Comparison of ENCODE assay signal across 1 cellular context in the genomic region with DNA sequence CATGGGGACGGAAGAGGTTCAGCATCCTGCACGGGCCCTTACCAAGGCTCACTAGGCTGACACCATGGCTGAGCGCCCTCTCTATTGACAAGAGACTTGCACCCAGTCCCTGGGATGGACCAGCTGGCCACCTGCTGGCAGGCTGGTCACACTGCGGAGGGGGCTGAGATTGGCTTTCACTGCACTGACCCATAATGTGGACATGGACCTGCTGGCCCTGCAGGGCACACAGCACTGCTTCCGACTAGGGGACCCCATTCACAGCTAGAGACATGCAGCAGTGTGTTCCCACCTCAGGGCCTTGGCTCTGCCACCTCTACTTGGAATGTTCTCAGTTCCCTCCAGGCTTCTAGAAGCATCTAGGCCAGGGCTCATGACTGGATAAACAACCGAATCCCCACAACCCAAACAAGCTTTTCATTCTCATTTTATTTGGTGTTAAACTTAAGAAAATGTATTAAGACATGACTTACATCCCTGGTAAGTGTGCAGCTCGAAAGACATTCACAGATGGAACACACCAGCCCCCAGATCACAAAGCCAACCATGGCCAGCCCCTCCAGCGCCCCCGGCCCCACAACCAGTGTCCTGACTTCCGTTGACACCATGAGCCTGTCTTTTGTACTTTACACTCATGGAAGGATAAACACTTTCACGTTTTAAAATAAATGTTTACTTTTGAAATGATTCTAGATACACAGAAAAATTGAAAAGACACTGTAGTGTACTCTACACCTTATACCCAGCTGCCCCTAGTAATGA.
TF ChIP-seq lines count a peak whose summit lies in the region.

No MANE protein-coding gene starts in this region.

TF ChIP-seq in K562, 482 proteins besides CTCF, POLR2A, EP300 and RAD21:
- no peak for TF ChIP-seq SAFB2 (IDR thresholded peaks at IDR 0.05; ENCODE audit: borderline replicate concordance, low read depth, low read length, severe bottlenecking)
- no peak for TF ChIP-seq POLR2AphosphoS2 (IDR thresholded peaks at IDR 0.05; ENCODE audit: low read length)
- peak; percentile 84 for TF ChIP-seq SMC3 (conservative IDR thresholded peaks at IDR 0.05; ENCODE audit: insufficient read depth, low read depth, low read length)
- TF ChIP-seq NRF1 (conservative IDR thresholded peaks at IDR 0.05 in 1 of 2, IDR thresholded peaks at IDR 0.05 in 1 of 2): no peak
- TF ChIP-seq, protein P1, sequence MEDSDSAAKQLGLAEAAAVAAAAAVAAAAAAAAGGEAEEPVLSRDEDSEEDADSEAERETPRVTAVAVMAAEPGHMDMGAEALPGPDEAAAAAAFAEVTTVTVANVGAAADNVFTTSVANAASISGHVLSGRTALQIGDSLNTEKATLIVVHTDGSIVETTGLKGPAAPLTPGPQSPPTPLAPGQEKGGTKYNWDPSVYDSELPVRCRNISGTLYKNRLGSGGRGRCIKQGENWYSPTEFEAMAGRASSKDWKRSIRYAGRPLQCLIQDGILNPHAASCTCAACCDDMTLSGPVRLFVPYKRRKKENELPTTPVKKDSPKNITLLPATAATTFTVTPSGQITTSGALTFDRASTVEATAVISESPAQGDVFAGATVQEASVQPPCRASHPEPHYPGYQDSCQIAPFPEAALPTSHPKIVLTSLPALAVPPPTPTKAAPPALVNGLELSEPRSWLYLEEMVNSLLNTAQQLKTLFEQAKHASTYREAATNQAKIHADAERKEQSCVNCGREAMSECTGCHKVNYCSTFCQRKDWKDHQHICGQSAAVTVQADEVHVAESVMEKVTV (CRISPR knock-in tag; IDR thresholded peaks at IDR 0.05): peak; percentile 49; the same call in 1 of the 2 replicates
- TF ChIP-seq, protein P2, sequence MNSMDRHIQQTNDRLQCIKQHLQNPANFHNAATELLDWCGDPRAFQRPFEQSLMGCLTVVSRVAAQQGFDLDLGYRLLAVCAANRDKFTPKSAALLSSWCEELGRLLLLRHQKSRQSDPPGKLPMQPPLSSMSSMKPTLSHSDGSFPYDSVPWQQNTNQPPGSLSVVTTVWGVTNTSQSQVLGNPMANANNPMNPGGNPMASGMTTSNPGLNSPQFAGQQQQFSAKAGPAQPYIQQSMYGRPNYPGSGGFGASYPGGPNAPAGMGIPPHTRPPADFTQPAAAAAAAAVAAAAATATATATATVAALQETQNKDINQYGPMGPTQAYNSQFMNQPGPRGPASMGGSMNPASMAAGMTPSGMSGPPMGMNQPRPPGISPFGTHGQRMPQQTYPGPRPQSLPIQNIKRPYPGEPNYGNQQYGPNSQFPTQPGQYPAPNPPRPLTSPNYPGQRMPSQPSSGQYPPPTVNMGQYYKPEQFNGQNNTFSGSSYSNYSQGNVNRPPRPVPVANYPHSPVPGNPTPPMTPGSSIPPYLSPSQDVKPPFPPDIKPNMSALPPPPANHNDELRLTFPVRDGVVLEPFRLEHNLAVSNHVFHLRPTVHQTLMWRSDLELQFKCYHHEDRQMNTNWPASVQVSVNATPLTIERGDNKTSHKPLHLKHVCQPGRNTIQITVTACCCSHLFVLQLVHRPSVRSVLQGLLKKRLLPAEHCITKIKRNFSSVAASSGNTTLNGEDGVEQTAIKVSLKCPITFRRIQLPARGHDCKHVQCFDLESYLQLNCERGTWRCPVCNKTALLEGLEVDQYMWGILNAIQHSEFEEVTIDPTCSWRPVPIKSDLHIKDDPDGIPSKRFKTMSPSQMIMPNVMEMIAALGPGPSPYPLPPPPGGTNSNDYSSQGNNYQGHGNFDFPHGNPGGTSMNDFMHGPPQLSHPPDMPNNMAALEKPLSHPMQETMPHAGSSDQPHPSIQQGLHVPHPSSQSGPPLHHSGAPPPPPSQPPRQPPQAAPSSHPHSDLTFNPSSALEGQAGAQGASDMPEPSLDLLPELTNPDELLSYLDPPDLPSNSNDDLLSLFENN (IDR thresholded peaks at IDR 0.05; ENCODE audit: low read depth in 2 of 2, low read length in 2 of 2): no peak
- TF ChIP-seq HDAC8 (tag; IDR thresholded peaks at IDR 0.05): no peak
- peak; percentile 16 for TF ChIP-seq DACH1 (IDR thresholded peaks at IDR 0.05; ENCODE audit: partially characterized antibody)
- 0 out of 2 replicates have a peak, but pooled peaks have one; percentile 32 for TF ChIP-seq ZKSCAN1 (IDR thresholded peaks at IDR 0.05; ENCODE audit: low read depth, low read length)
- TF ChIP-seq PHB2 (IDR thresholded peaks at IDR 0.05; ENCODE audit: low read depth): no peak
- TF ChIP-seq DMBX1 (CRISPR knock-in tag; IDR thresholded peaks at IDR 0.05; ENCODE audit: borderline replicate concordance): no peak
- no peak for TF ChIP-seq ZNF589 (CRISPR knock-in tag; IDR thresholded peaks at IDR 0.05; ENCODE audit: low read depth)
- TF ChIP-seq FOSL1 (tag; conservative IDR thresholded peaks at IDR 0.05): no peak
- TF ChIP-seq, protein P3, sequence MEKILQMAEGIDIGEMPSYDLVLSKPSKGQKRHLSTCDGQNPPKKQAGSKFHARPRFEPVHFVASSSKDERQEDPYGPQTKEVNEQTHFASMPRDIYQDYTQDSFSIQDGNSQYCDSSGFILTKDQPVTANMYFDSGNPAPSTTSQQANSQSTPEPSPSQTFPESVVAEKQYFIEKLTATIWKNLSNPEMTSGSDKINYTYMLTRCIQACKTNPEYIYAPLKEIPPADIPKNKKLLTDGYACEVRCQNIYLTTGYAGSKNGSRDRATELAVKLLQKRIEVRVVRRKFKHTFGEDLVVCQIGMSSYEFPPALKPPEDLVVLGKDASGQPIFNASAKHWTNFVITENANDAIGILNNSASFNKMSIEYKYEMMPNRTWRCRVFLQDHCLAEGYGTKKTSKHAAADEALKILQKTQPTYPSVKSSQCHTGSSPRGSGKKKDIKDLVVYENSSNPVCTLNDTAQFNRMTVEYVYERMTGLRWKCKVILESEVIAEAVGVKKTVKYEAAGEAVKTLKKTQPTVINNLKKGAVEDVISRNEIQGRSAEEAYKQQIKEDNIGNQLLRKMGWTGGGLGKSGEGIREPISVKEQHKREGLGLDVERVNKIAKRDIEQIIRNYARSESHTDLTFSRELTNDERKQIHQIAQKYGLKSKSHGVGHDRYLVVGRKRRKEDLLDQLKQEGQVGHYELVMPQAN (IDR thresholded peaks at IDR 0.05; ENCODE audit: borderline replicate concordance): no peak
- peak; percentile 55; the same call in 1 of the 2 replicates for TF ChIP-seq JUND (IDR thresholded peaks at IDR 0.05; ENCODE audit: borderline replicate concordance, low read depth, low read length)
- TF ChIP-seq JUND (tag; IDR thresholded peaks at IDR 0.05; ENCODE audit: borderline replicate concordance, low read depth, low read length): no peak; the same call in 2 of the 3 replicates
- TF ChIP-seq BHLHE40 (IDR thresholded peaks at IDR 0.05; ENCODE audit: low read length): 0 out of 2 replicates have a peak, but pooled peaks have one; percentile 19
- no peak for TF ChIP-seq SMAD3 (CRISPR knock-in tag; conservative IDR thresholded peaks at IDR 0.05)
- no peak for TF ChIP-seq RBM39 (optimal IDR thresholded peaks at IDR 0.05; ENCODE audit: low read depth, low read length)
- TF ChIP-seq, protein P4, sequence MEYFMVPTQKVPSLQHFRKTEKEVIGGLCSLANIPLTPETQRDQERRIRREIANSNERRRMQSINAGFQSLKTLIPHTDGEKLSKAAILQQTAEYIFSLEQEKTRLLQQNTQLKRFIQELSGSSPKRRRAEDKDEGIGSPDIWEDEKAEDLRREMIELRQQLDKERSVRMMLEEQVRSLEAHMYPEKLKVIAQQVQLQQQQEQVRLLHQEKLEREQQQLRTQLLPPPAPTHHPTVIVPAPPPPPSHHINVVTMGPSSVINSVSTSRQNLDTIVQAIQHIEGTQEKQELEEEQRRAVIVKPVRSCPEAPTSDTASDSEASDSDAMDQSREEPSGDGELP (CRISPR knock-in tag; IDR thresholded peaks at IDR 0.05; ENCODE audit: borderline replicate concordance): peak; percentile 71
- TF ChIP-seq JUN (IDR thresholded peaks at IDR 0.05; ENCODE audit: borderline replicate concordance, low read depth, low read length): 0 out of 2 replicates have a peak, but pooled peaks have one; percentile 18
- no peak for TF ChIP-seq JUN (CRISPR knock-in tag; IDR thresholded peaks at IDR 0.05; ENCODE audit: borderline replicate concordance)
- TF ChIP-seq IRF2 (CRISPR knock-in tag; IDR thresholded peaks at IDR 0.05): no peak
- TF ChIP-seq, protein P5, sequence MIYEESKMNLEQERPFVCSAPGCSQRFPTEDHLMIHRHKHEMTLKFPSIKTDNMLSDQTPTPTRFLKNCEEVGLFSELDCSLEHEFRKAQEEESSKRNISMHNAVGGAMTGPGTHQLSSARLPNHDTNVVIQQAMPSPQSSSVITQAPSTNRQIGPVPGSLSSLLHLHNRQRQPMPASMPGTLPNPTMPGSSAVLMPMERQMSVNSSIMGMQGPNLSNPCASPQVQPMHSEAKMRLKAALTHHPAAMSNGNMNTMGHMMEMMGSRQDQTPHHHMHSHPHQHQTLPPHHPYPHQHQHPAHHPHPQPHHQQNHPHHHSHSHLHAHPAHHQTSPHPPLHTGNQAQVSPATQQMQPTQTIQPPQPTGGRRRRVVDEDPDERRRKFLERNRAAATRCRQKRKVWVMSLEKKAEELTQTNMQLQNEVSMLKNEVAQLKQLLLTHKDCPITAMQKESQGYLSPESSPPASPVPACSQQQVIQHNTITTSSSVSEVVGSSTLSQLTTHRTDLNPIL (CRISPR knock-in tag; IDR thresholded peaks at IDR 0.05): no peak
- TF ChIP-seq, protein P6, sequence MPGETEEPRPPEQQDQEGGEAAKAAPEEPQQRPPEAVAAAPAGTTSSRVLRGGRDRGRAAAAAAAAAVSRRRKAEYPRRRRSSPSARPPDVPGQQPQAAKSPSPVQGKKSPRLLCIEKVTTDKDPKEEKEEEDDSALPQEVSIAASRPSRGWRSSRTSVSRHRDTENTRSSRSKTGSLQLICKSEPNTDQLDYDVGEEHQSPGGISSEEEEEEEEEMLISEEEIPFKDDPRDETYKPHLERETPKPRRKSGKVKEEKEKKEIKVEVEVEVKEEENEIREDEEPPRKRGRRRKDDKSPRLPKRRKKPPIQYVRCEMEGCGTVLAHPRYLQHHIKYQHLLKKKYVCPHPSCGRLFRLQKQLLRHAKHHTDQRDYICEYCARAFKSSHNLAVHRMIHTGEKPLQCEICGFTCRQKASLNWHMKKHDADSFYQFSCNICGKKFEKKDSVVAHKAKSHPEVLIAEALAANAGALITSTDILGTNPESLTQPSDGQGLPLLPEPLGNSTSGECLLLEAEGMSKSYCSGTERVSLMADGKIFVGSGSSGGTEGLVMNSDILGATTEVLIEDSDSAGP (CRISPR knock-in tag; IDR thresholded peaks at IDR 0.05): no peak
- TF ChIP-seq ZNF717 (CRISPR knock-in tag; IDR thresholded peaks at IDR 0.05): no peak
- no peak for TF ChIP-seq ETS2 (tag; IDR thresholded peaks at IDR 0.05; ENCODE audit: borderline replicate concordance, poor library complexity, severe bottlenecking)
- peak; percentile 42; the same call in 1 of the 2 replicates for TF ChIP-seq RB1 (IDR thresholded peaks at IDR 0.05; ENCODE audit: low read depth)
- TF ChIP-seq ZKSCAN3 (CRISPR knock-in tag; IDR thresholded peaks at IDR 0.05): no peak
- TF ChIP-seq ZC3H11A (IDR thresholded peaks at IDR 0.05; ENCODE audit: low read depth, low read length): no peak
- TF ChIP-seq STAG1 (CRISPR knock-in tag; IDR thresholded peaks at IDR 0.05; ENCODE audit: borderline replicate concordance): peak; percentile 94
- peak; percentile 10 to 72; a peak in 1 of 4 replicates for TF ChIP-seq FOXA3 (CRISPR knock-in tag; conservative IDR thresholded peaks at IDR 0.05 in 1 of 2, IDR thresholded peaks at IDR 0.05 in 1 of 2)
- no peak for TF ChIP-seq XRCC5 (IDR thresholded peaks at IDR 0.05; ENCODE audit: low read depth, low read length)
- TF ChIP-seq TEAD4 (IDR thresholded peaks at IDR 0.05; ENCODE audit: low read length): no peak
- no peak for TF ChIP-seq TEAD4 (CRISPR knock-in tag; IDR thresholded peaks at IDR 0.05; ENCODE audit: borderline replicate concordance)
- TF ChIP-seq, protein P7, sequence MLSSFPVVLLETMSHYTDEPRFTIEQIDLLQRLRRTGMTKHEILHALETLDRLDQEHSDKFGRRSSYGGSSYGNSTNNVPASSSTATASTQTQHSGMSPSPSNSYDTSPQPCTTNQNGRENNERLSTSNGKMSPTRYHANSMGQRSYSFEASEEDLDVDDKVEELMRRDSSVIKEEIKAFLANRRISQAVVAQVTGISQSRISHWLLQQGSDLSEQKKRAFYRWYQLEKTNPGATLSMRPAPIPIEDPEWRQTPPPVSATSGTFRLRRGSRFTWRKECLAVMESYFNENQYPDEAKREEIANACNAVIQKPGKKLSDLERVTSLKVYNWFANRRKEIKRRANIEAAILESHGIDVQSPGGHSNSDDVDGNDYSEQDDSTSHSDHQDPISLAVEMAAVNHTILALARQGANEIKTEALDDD (IDR thresholded peaks at IDR 0.05): no peak
- TF ChIP-seq SP1 (CRISPR knock-in tag; IDR thresholded peaks at IDR 0.05): 0 out of 2 replicates have a peak, but pooled peaks have one; percentile 32
- no peak for TF ChIP-seq CREB1 (IDR thresholded peaks at IDR 0.05)
- TF ChIP-seq CREB1 (CRISPR knock-in tag; IDR thresholded peaks at IDR 0.05): no peak
- TF ChIP-seq ZBTB7A (IDR thresholded peaks at IDR 0.05; ENCODE audit: borderline replicate concordance, control insufficient read depth, low read depth, low read length): peak; percentile 37; the same call in 1 of the 2 replicates
- no peak for TF ChIP-seq E2F3 (CRISPR knock-in tag; IDR thresholded peaks at IDR 0.05)
- no peak for TF ChIP-seq TCF7 (IDR thresholded peaks at IDR 0.05; ENCODE audit: borderline replicate concordance)
- TF ChIP-seq ZNF12 (CRISPR knock-in tag; IDR thresholded peaks at IDR 0.05): no peak
- no peak for TF ChIP-seq IFI16 (CRISPR knock-in tag; IDR thresholded peaks at IDR 0.05)
- no peak for TF ChIP-seq ZNF324 (CRISPR knock-in tag; IDR thresholded peaks at IDR 0.05)
- peak in 1 of 2 experiments; percentile 68; a peak in 2 of 4 replicates for TF ChIP-seq MAZ (CRISPR knock-in tag; conservative IDR thresholded peaks at IDR 0.05 in 1 of 2, IDR thresholded peaks at IDR 0.05 in 1 of 2)
- TF ChIP-seq ESRRB (CRISPR knock-in tag; IDR thresholded peaks at IDR 0.05; ENCODE audit: borderline replicate concordance): no peak
- TF ChIP-seq SIX5 (IDR thresholded peaks at IDR 0.05; ENCODE audit: borderline replicate concordance in 1 of 2, insufficient read depth in 1 of 2, low read depth in 1 of 2, low read length in 2 of 2): no peak
